Comparison of ENCODE assay signal across 9 cellular contexts in the genomic region with DNA sequence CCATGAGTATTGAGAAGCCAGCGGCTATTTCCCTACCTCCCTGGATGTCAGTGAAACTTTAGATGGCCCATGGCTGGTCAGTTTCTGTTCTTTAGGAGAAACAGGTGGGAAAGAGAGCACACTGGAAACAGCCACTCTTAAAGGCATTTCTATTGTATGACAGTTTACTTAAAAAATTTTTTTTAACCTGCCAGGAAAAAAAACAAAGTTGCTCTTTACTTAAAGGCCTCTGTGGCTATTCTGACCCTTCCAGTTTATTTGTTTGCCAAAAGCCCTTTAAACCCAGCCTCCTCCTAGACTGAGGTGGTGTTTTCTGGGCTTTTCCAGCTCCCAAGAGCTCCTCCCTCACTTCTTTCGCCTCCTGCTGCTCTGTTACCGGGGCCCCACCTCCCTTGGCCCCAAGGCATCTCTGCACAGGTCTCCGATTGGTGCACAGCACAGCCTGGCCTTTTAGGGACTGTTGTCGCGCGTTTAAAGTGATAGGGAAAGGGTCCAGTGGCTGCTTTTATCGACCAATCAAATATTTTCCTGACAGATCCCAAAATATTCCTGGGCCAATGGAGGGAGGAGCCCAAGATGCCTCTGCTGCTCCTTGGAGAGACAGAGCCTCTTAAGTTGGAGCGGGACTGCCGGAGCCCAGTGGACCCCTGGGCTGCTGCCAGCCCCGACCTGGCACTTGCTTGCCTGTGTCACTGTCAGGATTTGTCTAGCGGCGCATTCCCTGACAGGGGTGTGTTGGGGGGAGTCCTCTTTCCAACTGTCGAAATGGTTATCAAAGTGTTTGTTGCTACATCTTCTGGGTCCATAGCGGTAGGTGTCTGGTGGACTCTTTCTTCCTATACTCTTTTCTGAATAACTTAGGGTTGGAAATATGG. TPM values are rescaled to one million over a fixed set of nuclear protein-coding genes. Genes with fewer than 3 reads are reported as not detected.
DNase-seq lines count a peak whose midpoint lies in the region; ATAC-seq and TF ChIP-seq lines count a peak whose summit lies in the region.
"Had no signal": no experiment of that assay in that cellular context is flagged by ENCODE, and none has a peak within 500 bp of the region (broad histone marks: within the 10 kb centered on the region; RNA-seq: fewer than 3 reads in every experiment).

A gene (plus strand): TSS at position 639 of the 875 bp plus-strand sequence. CDS start 127 bp downstream, at position 766.

- no peaks in the 10 kb centered on the region for H4K20me1 ChIP-seq in SK-N-SH (ENCODE audit: insufficient read depth)

- no peaks in the 10 kb centered on the region for H3K36me3 ChIP-seq in SK-N-SH (replicated peaks in 1 of 2; ENCODE audit: control insufficient read depth in 1 of 2, insufficient read depth in 2 of 2, low read length in 1 of 2)
- H3K36me3 ChIP-seq in mucosa of descending colon (ENCODE audit: low read depth) = no peaks in the 10 kb centered on the region
- no peaks in the 10 kb centered on the region for H3K36me3 ChIP-seq in vagina

- 76% methylated on average over 15 of the region's 15 CpGs for WGBS in SK-N-SH (ENCODE audit: low lambda C conversion rate)

- no peak for TF ChIP-seq EP300 in SK-N-SH (IDR thresholded peaks at IDR 0.05; ENCODE audit: borderline replicate concordance in 1 of 2, low read depth in 1 of 2, low read length in 1 of 2)

- TF ChIP-seq CTCF in SK-N-SH (IDR thresholded peaks at IDR 0.05) (no peak), fibroblast of the aortic adventitia (IDR thresholded peaks at IDR 0.05; ENCODE audit: insufficient read depth, low read length) (no peak), mucosa of descending colon (IDR thresholded peaks at IDR 0.05) (no peak), vagina (IDR thresholded peaks at IDR 0.05) (no peak)

- no peaks in the 10 kb centered on the region for H3K79me2 ChIP-seq in SK-N-SH (ENCODE audit: insufficient read depth)

- H3F3A ChIP-seq in SK-N-SH (replicated peaks; ENCODE audit: insufficient read depth) = no peaks in the 10 kb centered on the region

- H3K4me1 ChIP-seq in SK-N-SH (ENCODE audit: control insufficient read depth in 1 of 2, insufficient read depth in 2 of 2, low read depth in 1 of 2, low read length in 1 of 2) = no peaks in the 10 kb centered on the region; a peak in 2 of 4 replicates
- H3K4me1 ChIP-seq in mucosa of descending colon (ENCODE audit: low read depth) = no peaks in the 10 kb centered on the region
- no peaks in the 10 kb centered on the region for H3K4me1 ChIP-seq in vagina

- POLR2A ChIA-PET in SK-N-SH (lab: Yijun Ruan, JAX) = no interaction called here

- H3K27ac ChIP-seq in SK-N-SH (ENCODE audit: low read depth in 2 of 2, low read length in 1 of 2) (no peak within 1 kb of the TSS), vagina (peak within 1 kb of the TSS; percentile 17)

- no peak within 1 kb of the TSS for H2AFZ ChIP-seq in SK-N-SH (ENCODE audit: low read depth)

- CTCF ChIA-PET in SK-N-SH (lab: Yijun Ruan, JAX) = interaction anchor here (2.8 kb wide), 1 partner anchor 10 kb away, joined by 13 read pairs; no protein-coding TSS in a partner anchor

- H3K9ac ChIP-seq in SK-N-SH = no peak within 1 kb of the TSS

- no peak for TF ChIP-seq RAD21 in SK-N-SH (IDR thresholded peaks at IDR 0.05; ENCODE audit: low read length)

- no peak for TF ChIP-seq POLR2A in vagina (IDR thresholded peaks at IDR 0.05)

- DNase-seq in SK-N-SH (peak; percentile 18), fibroblast of the aortic adventitia (ENCODE audit: low read depth) (peak; percentile 65), mucosa of descending colon (no peak), vagina (ENCODE audit: extremely low spot score in 2 of 2) (no peak), SW480 (ENCODE audit: low spot score) (no peak), activated gamma-delta T cell treated with Interleukin-2 at 50 U/mL for 16 hours (no peak)
- DNase-seq: effector memory CD8-positive, alpha-beta T cell had no signal

- no peaks in the 10 kb centered on the region for H3K9me3 ChIP-seq in SK-N-SH
- no peaks in the 10 kb centered on the region for H3K9me3 ChIP-seq in mucosa of descending colon
- no peaks in the 10 kb centered on the region for H3K9me3 ChIP-seq in vagina

- H3K4me3 ChIP-seq in SK-N-SH (ENCODE audit: low read depth in 2 of 2, low read length in 1 of 2) (no peak within 1 kb of the TSS), fibroblast of the aortic adventitia (ENCODE audit: low read depth, low read length) (peak within 1 kb of the TSS; percentile 54), mucosa of descending colon (no peak within 1 kb of the TSS), vagina (peak within 1 kb of the TSS in 1 of 2 donors; percentile 13)

- H3K27me3 ChIP-seq in SK-N-SH (ENCODE audit: insufficient read depth) (no peaks in the 10 kb centered on the region), vagina (no peaks in the 10 kb centered on the region)

- ATAC-seq in SK-N-SH treated with all-trans-retinoic acid at 6 μM for 48 hours (no peak), mucosa of descending colon (peak; percentile 62), HG02840 (IDR thresholded peaks at IDR 0.05; ENCODE audit: low FRiP score, unreplicated experiment) (no peak)
- ATAC-seq: effector memory CD8-positive, alpha-beta T cell had no signal

- H3K4me2 ChIP-seq in SK-N-SH = no peak within 1 kb of the TSS

- no peaks in the 10 kb centered on the region for H3K9me2 ChIP-seq in SK-N-SH

- intact Hi-C loops in mucosa of descending colon (cut with DNase I, micrococcal nuclease) (no loop called here), vagina (cut with DNase I) (no loop called here)

TF ChIP-seq in SK-N-SH, 30 proteins besides CTCF, POLR2A, EP300 and RAD21 (continues in another document):
- TF ChIP-seq ELF1 (IDR thresholded peaks at IDR 0.05) = no peak
- no peak for TF ChIP-seq GABPA (IDR thresholded peaks at IDR 0.05; ENCODE audit: low read depth)
- TF ChIP-seq GATA2 (CRISPR knock-in tag; IDR thresholded peaks at IDR 0.05) = no peak
- TF ChIP-seq, protein P1, sequence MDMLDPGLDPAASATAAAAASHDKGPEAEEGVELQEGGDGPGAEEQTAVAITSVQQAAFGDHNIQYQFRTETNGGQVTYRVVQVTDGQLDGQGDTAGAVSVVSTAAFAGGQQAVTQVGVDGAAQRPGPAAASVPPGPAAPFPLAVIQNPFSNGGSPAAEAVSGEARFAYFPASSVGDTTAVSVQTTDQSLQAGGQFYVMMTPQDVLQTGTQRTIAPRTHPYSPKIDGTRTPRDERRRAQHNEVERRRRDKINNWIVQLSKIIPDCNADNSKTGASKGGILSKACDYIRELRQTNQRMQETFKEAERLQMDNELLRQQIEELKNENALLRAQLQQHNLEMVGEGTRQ (IDR thresholded peaks at IDR 0.05; ENCODE audit: borderline replicate concordance, low read depth, low read length) = no peak
- no peak for TF ChIP-seq RFX5 (IDR thresholded peaks at IDR 0.05; ENCODE audit: low read length)
- TF ChIP-seq NRF1 (IDR thresholded peaks at IDR 0.05; ENCODE audit: low read depth, low read length) = no peak
- TF ChIP-seq POLR2AphosphoS5 (IDR thresholded peaks at IDR 0.05; ENCODE audit: low read depth, low read length) = no peak
- no peak for TF ChIP-seq JUND (IDR thresholded peaks at IDR 0.05)
- TF ChIP-seq, protein P2, sequence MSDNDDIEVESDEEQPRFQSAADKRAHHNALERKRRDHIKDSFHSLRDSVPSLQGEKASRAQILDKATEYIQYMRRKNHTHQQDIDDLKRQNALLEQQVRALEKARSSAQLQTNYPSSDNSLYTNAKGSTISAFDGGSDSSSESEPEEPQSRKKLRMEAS (IDR thresholded peaks at IDR 0.05; ENCODE audit: low read depth) = no peak
- no peak for TF ChIP-seq TAF1 (IDR thresholded peaks at IDR 0.05; ENCODE audit: borderline replicate concordance, low read depth, low read length)
- TF ChIP-seq FOSL2 (IDR thresholded peaks at IDR 0.05; ENCODE audit: borderline replicate concordance, low read depth) = no peak
- TF ChIP-seq EZH2phosphoT487 (IDR thresholded peaks at IDR 0.05; ENCODE audit: borderline replicate concordance, low read depth) = no peak

TF ChIP-seq in SK-N-SH treated with all-trans-retinoic acid at 6 μM for 48 hours, 23 proteins besides CTCF, POLR2A, EP300 and RAD21 (continues in another document):
- TF ChIP-seq ZFP3 (CRISPR knock-in tag; IDR thresholded peaks at IDR 0.05) (no peak), ARNTL (CRISPR knock-in tag; IDR thresholded peaks at IDR 0.05; ENCODE audit: borderline replicate concordance, low read depth) (no peak), ZNF8 (CRISPR knock-in tag; IDR thresholded peaks at IDR 0.05) (no peak), CSDC2 (CRISPR knock-in tag; IDR thresholded peaks at IDR 0.05) (no peak), ESRRG (CRISPR knock-in tag; IDR thresholded peaks at IDR 0.05) (no peak)
- TF ChIP-seq, protein P3, sequence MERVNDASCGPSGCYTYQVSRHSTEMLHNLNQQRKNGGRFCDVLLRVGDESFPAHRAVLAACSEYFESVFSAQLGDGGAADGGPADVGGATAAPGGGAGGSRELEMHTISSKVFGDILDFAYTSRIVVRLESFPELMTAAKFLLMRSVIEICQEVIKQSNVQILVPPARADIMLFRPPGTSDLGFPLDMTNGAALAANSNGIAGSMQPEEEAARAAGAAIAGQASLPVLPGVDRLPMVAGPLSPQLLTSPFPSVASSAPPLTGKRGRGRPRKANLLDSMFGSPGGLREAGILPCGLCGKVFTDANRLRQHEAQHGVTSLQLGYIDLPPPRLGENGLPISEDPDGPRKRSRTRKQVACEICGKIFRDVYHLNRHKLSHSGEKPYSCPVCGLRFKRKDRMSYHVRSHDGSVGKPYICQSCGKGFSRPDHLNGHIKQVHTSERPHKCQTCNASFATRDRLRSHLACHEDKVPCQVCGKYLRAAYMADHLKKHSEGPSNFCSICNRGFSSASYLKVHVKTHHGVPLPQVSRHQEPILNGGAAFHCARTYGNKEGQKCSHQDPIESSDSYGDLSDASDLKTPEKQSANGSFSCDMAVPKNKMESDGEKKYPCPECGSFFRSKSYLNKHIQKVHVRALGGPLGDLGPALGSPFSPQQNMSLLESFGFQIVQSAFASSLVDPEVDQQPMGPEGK (CRISPR knock-in tag; IDR thresholded peaks at IDR 0.05; ENCODE audit: borderline replicate concordance) = no peak

RNA-seq across cellular contexts. Expression of the gene that starts here (rescaled TPM):
- 1.1 and 2.5 TPM in 2 replicates for polyA plus RNA-seq in SK-N-SH (2012; rRNA removed)
- 2.8 and 4.2 TPM in 2 replicates for polyA plus RNA-seq in SK-N-SH (2012; cell fraction: cytosol; rRNA removed)
- polyA plus RNA-seq in SK-N-SH (2012; cell fraction: nucleus; rRNA removed) = 0.44 TPM in 1 of 2 replicates, not detected in the other
- total RNA-seq in fibroblast of the aortic adventitia (ENCODE audit: low replicate concordance) = 6.2 and 11.0 TPM in 2 replicates
- total RNA-seq in mucosa of descending colon = 10 to 100 TPM in 1 of 3 donors, 1 to 10 TPM in 2; 2.2 to 19.7 (median 5.0) TPM
- total RNA-seq in vagina = 1.2 TPM

Comparison
In these comparisons a context has a peak if more than half of its experiments do, and no peak if none do; other contexts are left out.
1. DNase-seq: peak in SK-N-SH (single experiment) and fibroblast of the aortic adventitia (single experiment); none in mucosa of descending colon (0 of 3), vagina (0 of 2), SW480 (single experiment) and activated gamma-delta T cell treated with Interleukin-2 at 50 U/mL for 16 hours (single experiment).